Comparison of ENCODE assay signal across 15 cellular contexts in the genomic region with DNA sequence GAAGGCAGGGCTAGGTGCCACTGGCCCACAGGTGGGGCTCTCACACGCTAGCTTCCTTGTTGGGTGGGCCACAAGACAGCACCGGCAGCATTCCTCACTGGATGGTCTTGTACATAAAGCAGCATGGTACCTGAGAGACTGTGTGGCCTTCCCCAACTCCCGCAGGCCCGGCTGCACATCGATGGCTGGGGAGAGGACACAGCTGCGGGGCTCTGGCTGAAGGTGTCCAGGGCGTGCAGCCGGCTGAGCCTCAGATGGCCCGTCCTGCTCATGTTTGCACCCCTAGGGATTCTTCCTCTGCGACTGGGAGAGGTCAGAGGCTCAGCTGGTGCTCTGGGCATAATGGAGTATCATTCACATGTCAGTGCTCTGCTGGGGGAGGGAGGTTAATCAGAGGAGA.
DNase-seq lines count a peak whose midpoint lies in the region; ATAC-seq, FAIRE-seq and TF ChIP-seq lines count a peak whose summit lies in the region.
"Had no signal": no experiment of that assay in that cellular context is flagged by ENCODE, and none has a peak within 500 bp of the region (broad histone marks: within the 10 kb centered on the region; RNA-seq: fewer than 3 reads in every experiment).

No MANE protein-coding gene starts in this region.

- no peaks in the 10 kb centered on the region for H3K36me3 Mint-ChIP-seq in stimulated activated naive CD8-positive, alpha-beta T cell treated with anti-CD3 and anti-CD28 coated beads, Interleukin-15, Interleukin-2, amounts not matched to agents 100 ng/mL and 50 ng/mL, for 24 hours (ENCODE audit: low read depth)

- no peak overlapping the region for H3K9ac ChIP-seq in keratinocyte (ENCODE audit: control insufficient read depth, extremely low read depth, insufficient read depth, low read length)

- peaks cover 14% of the 10 kb centered on the region for H3K27me3 ChIP-seq in keratinocyte (ENCODE audit: control insufficient read depth, extremely low read depth, insufficient read depth, low read length)
- H3K27me3 ChIP-seq in gastrocnemius medialis, result no peaks in the 10 kb centered on the region

- TF ChIP-seq CTCF in keratinocyte (optimal IDR thresholded peaks at IDR 0.05 in 1 of 3, IDR thresholded peaks at IDR 0.05 in 1 of 3, conservative IDR thresholded peaks at IDR 0.05 in 1 of 3; ENCODE audit: extremely low read depth in 1 of 3, insufficient read depth in 2 of 3, low read length in 3 of 3) (no peak), gastrocnemius medialis (IDR thresholded peaks at IDR 0.05 in 4 of 5, conservative IDR thresholded peaks at IDR 0.05 in 1 of 5) (no peak)

- H3K27me3 Mint-ChIP-seq in stimulated activated naive CD8-positive, alpha-beta T cell treated with anti-CD3 and anti-CD28 coated beads, Interleukin-15, Interleukin-2, amounts not matched to agents 100 ng/mL and 50 ng/mL, for 24 hours, result no peaks in the 10 kb centered on the region
- H3K27me3 Mint-ChIP-seq: CD4-positive, alpha-beta T cell had no signal

- dilution Hi-C loops in keratinocyte (cut with MboI; ENCODE audit: extremely low pct_ligation_motif_present, low sequenced_read_pairs), result no loop called here

- no peaks in the 10 kb centered on the region for H4K20me1 ChIP-seq in keratinocyte (ENCODE audit: control insufficient read depth, extremely low read depth, insufficient read depth, low read length)

- TF ChIP-seq POLR2A in gastrocnemius medialis (IDR thresholded peaks at IDR 0.05), result no peak

- H3K36me3 ChIP-seq in keratinocyte (ENCODE audit: control insufficient read depth in 2 of 2, extremely low read depth in 1 of 2, insufficient read depth in 2 of 2, low read length in 2 of 2), result no peaks in the 10 kb centered on the region
- H3K36me3 ChIP-seq in gastrocnemius medialis, result no peaks in the 10 kb centered on the region

- H3K27ac ChIP-seq in keratinocyte (ENCODE audit: control insufficient read depth, insufficient read depth, low read length) (peak overlapping the region; percentile 15), gastrocnemius medialis (no peak overlapping the region)

- no peak overlapping the region for H3K4me3 ChIP-seq in keratinocyte (ENCODE audit: control insufficient read depth in 2 of 3, extremely low read depth in 1 of 3, insufficient read depth in 2 of 3, low read depth in 1 of 3, low read length in 3 of 3)
- no peak overlapping the region for H3K4me3 ChIP-seq in gastrocnemius medialis

- H3K4me2 ChIP-seq in keratinocyte (ENCODE audit: control insufficient read depth, extremely low read depth, insufficient read depth, low read depth, low read length), result peak overlapping the region; percentile 43

- no peaks in the 10 kb centered on the region for H3K9me1 ChIP-seq in keratinocyte (ENCODE audit: control insufficient read depth, extremely low read depth, insufficient read depth, low read length)

- peak overlapping the region; percentile 3 for H3K27ac Mint-ChIP-seq in stimulated activated naive CD8-positive, alpha-beta T cell treated with anti-CD3 and anti-CD28 coated beads, Interleukin-15, Interleukin-2, amounts not matched to agents 100 ng/mL and 50 ng/mL, for 24 hours
- H3K27ac Mint-ChIP-seq: CD4-positive, alpha-beta T cell had no signal

- H2AFZ ChIP-seq in keratinocyte (ENCODE audit: control insufficient read depth, low read length), result no peak overlapping the region

- no peak for FAIRE-seq in keratinocyte (lab: Jason Lieb, UNC)

- peaks cover 30% of the 10 kb centered on the region for H3K4me1 Mint-ChIP-seq in stimulated activated naive CD8-positive, alpha-beta T cell treated with anti-CD3 and anti-CD28 coated beads, Interleukin-15, Interleukin-2, amounts not matched to agents 100 ng/mL and 50 ng/mL, for 24 hours (ENCODE audit: low read depth)

- intact Hi-C loops in gastrocnemius medialis (cut with DNase I; ENCODE audit: low total_unique reads), result no loop called here

- in situ Hi-C loops in gastrocnemius medialis (cut with MboI; ENCODE audit: low sequenced_read_pairs in 4 of 4), result no loop called here

- no peak for DNase-seq in stimulated activated naive CD8-positive, alpha-beta T cell treated with anti-CD3 and anti-CD28 coated beads, Interleukin-15, Interleukin-2, amounts not matched to agents 100 U/mL and 50 U/mL, for 24 hours
- DNase-seq in keratinocyte (ENCODE audit: low read depth, low spot score) (no peak), retina (peak; percentile 56), gastrocnemius medialis (no peak), dedifferentiated amniotic fluid mesenchymal stem cell (ENCODE audit: extremely low spot score) (no peak)
- DNase-seq: ACHN; C1 segment of cervical spinal cord; Calu3; CD4-positive, alpha-beta T cell; DMS 273 treated with DMSO at 0.1 percent for 48 hours; GOT3; H9; IMR-90 had no signal

- H3K4me1 ChIP-seq in keratinocyte (ENCODE audit: control insufficient read depth, extremely low read depth, insufficient read depth, low read length), result peaks cover 42% of the 10 kb centered on the region
- peaks cover 6 to 16% of the 10 kb centered on the region in 2 donors for H3K4me1 ChIP-seq in gastrocnemius medialis

- no peaks in the 10 kb centered on the region for H3K79me2 ChIP-seq in keratinocyte (ENCODE audit: control insufficient read depth, insufficient read depth, low read length)

- ATAC-seq in stimulated activated naive CD8-positive, alpha-beta T cell treated with anti-CD3 and anti-CD28 coated beads, Interleukin-15, Interleukin-2, amounts not matched to agents 100 U/mL and 50 U/mL, for 24 hours, result no peak
- ATAC-seq in gastrocnemius medialis, result no peak
- no peak for ATAC-seq in GM19328 (IDR thresholded peaks at IDR 0.05; ENCODE audit: unreplicated experiment)

- H3K9me3 Mint-ChIP-seq in stimulated activated naive CD8-positive, alpha-beta T cell treated with anti-CD3 and anti-CD28 coated beads, Interleukin-15, Interleukin-2, amounts not matched to agents 100 ng/mL and 50 ng/mL, for 24 hours, result no peaks in the 10 kb centered on the region
- H3K9me3 Mint-ChIP-seq: CD4-positive, alpha-beta T cell; H9 had no signal

- H3K9me3 ChIP-seq in keratinocyte (ENCODE audit: control insufficient read depth, low read depth, low read length) (no peaks in the 10 kb centered on the region), gastrocnemius medialis (no peaks in the 10 kb centered on the region)

- no peak overlapping the region for H3K4me3 Mint-ChIP-seq in stimulated activated naive CD8-positive, alpha-beta T cell treated with anti-CD3 and anti-CD28 coated beads, Interleukin-15, Interleukin-2, amounts not matched to agents 100 ng/mL and 50 ng/mL, for 24 hours
- H3K4me3 Mint-ChIP-seq: CD4-positive, alpha-beta T cell; H9 had no signal
